ENCODE assay signal across 1 cellular context in the genomic region with DNA sequence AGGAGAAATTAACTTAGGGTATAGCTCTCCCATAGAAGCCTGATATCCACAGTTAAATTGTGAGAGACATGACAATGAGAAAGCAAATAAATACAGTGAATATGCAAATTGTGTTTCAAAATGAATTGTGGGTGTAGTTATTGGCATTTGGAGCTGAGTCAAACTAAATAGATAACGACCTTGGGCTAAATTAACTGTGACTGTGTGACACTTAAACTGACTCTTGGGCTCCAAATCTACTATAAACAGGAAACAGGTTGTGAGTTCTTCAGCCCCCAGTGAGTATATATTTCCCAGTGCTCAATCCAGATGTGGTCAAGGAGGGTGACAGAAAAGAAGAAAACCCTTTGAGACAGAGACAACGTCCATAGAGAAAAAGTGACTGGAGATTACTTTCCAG.
TF ChIP-seq lines count a peak whose summit lies in the region.

No MANE protein-coding gene starts in this region.

TF ChIP-seq in K562, 482 proteins besides CTCF, POLR2A, EP300 and RAD21 (continued from another document and continues in another):
- no peak for TF ChIP-seq RFX1 (IDR thresholded peaks at IDR 0.05)
- no peak for TF ChIP-seq ZNF3 (CRISPR knock-in tag; IDR thresholded peaks at IDR 0.05)
- TF ChIP-seq RBM22 (IDR thresholded peaks at IDR 0.05; ENCODE audit: low read depth, low read length, poor library complexity, severe bottlenecking): no peak
- no peak for TF ChIP-seq ZNF76 (CRISPR knock-in tag; IDR thresholded peaks at IDR 0.05; ENCODE audit: borderline replicate concordance)
- TF ChIP-seq TSC22D4 (tag; IDR thresholded peaks at IDR 0.05): no peak
- peak; percentile 47; the same call in 1 of the 2 replicates for TF ChIP-seq NFE2 (IDR thresholded peaks at IDR 0.05; ENCODE audit: low read depth)
- no peak for TF ChIP-seq SIX5 (IDR thresholded peaks at IDR 0.05; ENCODE audit: borderline replicate concordance in 1 of 2, insufficient read depth in 1 of 2, low read depth in 1 of 2, low read length in 2 of 2)
- TF ChIP-seq, protein P1, sequence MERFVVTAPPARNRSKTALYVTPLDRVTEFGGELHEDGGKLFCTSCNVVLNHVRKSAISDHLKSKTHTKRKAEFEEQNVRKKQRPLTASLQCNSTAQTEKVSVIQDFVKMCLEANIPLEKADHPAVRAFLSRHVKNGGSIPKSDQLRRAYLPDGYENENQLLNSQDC (CRISPR knock-in tag; IDR thresholded peaks at IDR 0.05): no peak
- no peak for TF ChIP-seq NR1H2 (CRISPR knock-in tag; IDR thresholded peaks at IDR 0.05)
- TF ChIP-seq, protein P2, sequence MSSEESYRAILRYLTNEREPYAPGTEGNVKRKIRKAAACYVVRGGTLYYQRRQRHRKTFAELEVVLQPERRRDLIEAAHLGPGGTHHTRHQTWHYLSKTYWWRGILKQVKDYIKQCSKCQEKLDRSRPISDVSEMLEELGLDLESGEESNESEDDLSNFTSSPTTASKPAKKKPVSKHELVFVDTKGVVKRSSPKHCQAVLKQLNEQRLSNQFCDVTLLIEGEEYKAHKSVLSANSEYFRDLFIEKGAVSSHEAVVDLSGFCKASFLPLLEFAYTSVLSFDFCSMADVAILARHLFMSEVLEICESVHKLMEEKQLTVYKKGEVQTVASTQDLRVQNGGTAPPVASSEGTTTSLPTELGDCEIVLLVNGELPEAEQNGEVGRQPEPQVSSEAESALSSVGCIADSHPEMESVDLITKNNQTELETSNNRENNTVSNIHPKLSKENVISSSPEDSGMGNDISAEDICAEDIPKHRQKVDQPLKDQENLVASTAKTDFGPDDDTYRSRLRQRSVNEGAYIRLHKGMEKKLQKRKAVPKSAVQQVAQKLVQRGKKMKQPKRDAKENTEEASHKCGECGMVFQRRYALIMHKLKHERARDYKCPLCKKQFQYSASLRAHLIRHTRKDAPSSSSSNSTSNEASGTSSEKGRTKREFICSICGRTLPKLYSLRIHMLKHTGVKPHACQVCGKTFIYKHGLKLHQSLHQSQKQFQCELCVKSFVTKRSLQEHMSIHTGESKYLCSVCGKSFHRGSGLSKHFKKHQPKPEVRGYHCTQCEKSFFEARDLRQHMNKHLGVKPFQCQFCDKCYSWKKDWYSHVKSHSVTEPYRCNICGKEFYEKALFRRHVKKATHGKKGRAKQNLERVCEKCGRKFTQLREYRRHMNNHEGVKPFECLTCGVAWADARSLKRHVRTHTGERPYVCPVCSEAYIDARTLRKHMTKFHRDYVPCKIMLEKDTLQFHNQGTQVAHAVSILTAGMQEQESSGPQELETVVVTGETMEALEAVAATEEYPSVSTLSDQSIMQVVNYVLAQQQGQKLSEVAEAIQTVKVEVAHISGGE (CRISPR knock-in tag; IDR thresholded peaks at IDR 0.05): 0 out of 6 replicates have a peak, but pooled peaks of 1 of the 3 experiments have one; percentile 7
- no peak for TF ChIP-seq POLR3A (IDR thresholded peaks at IDR 0.05; ENCODE audit: borderline replicate concordance, extremely low read depth, insufficient read depth, insufficient read length)
- TF ChIP-seq MTA3 (IDR thresholded peaks at IDR 0.05; ENCODE audit: borderline replicate concordance): no peak
- TF ChIP-seq ILK (tag; IDR thresholded peaks at IDR 0.05; ENCODE audit: borderline replicate concordance, low read depth): no peak
- TF ChIP-seq HNRNPH1 (optimal IDR thresholded peaks at IDR 0.05; ENCODE audit: low read depth, low read length): no peak
- no peak for TF ChIP-seq PBX2 (CRISPR knock-in tag; IDR thresholded peaks at IDR 0.05; ENCODE audit: low read depth)
- peak; percentile 23; the same call in 1 of the 2 replicates for TF ChIP-seq PBX2 (tag; conservative IDR thresholded peaks at IDR 0.05; ENCODE audit: low read depth)
- no peak for TF ChIP-seq E2F1 (CRISPR knock-in tag; IDR thresholded peaks at IDR 0.05)
- no peak for TF ChIP-seq SAFB (IDR thresholded peaks at IDR 0.05; ENCODE audit: borderline replicate concordance, low read depth, low read length)
- TF ChIP-seq ZNF197 (CRISPR knock-in tag; IDR thresholded peaks at IDR 0.05; ENCODE audit: low read depth): no peak
- TF ChIP-seq, protein P3, sequence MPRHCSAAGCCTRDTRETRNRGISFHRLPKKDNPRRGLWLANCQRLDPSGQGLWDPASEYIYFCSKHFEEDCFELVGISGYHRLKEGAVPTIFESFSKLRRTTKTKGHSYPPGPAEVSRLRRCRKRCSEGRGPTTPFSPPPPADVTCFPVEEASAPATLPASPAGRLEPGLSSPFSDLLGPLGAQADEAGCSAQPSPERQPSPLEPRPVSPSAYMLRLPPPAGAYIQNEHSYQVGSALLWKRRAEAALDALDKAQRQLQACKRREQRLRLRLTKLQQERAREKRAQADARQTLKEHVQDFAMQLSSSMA (CRISPR knock-in tag; IDR thresholded peaks at IDR 0.05): no peak
- no peak for TF ChIP-seq BCL6 (CRISPR knock-in tag; IDR thresholded peaks at IDR 0.05)
- TF ChIP-seq TEAD4 (IDR thresholded peaks at IDR 0.05; ENCODE audit: low read length): peak; percentile 56; the same call in 1 of the 2 replicates
- TF ChIP-seq TEAD4 (CRISPR knock-in tag; IDR thresholded peaks at IDR 0.05; ENCODE audit: borderline replicate concordance): no peak
- TF ChIP-seq ZNF778 (CRISPR knock-in tag; IDR thresholded peaks at IDR 0.05): no peak
- TF ChIP-seq ZNF561 (CRISPR knock-in tag; conservative IDR thresholded peaks at IDR 0.05): no peak
- no peak for TF ChIP-seq FOXP4 (CRISPR knock-in tag; IDR thresholded peaks at IDR 0.05; ENCODE audit: borderline replicate concordance)
- no peak for TF ChIP-seq NEUROD1 (IDR thresholded peaks at IDR 0.05; ENCODE audit: borderline replicate concordance, low read depth, low read length, partially characterized antibody)
- TF ChIP-seq MECOM (CRISPR knock-in tag; IDR thresholded peaks at IDR 0.05): no peak
- peak; percentile 65 for TF ChIP-seq CBFA2T3 (IDR thresholded peaks at IDR 0.05)
- TF ChIP-seq NCOR1 (IDR thresholded peaks at IDR 0.05): 0 out of 2 replicates have a peak, but pooled peaks have one; percentile 14
- TF ChIP-seq ETV1 (tag; conservative IDR thresholded peaks at IDR 0.05; ENCODE audit: low read depth): peak; percentile 44; the same call in 1 of the 2 replicates
- peak; percentile 62 for TF ChIP-seq DPF2 (IDR thresholded peaks at IDR 0.05)
- no peak for TF ChIP-seq ARID3B (CRISPR knock-in tag; IDR thresholded peaks at IDR 0.05; ENCODE audit: borderline replicate concordance)
- no peak for TF ChIP-seq ZNF121 (CRISPR knock-in tag; conservative IDR thresholded peaks at IDR 0.05)
- TF ChIP-seq ZNF175 (CRISPR knock-in tag; IDR thresholded peaks at IDR 0.05; ENCODE audit: low read depth): no peak
- peak; percentile 63; the same call in 1 of the 2 replicates for TF ChIP-seq JUND (IDR thresholded peaks at IDR 0.05; ENCODE audit: borderline replicate concordance, low read depth, low read length)
- peak; percentile 23; the same call in 1 of the 3 replicates for TF ChIP-seq JUND (tag; IDR thresholded peaks at IDR 0.05; ENCODE audit: borderline replicate concordance, low read depth, low read length)
- no peak for TF ChIP-seq RAD51 (IDR thresholded peaks at IDR 0.05; ENCODE audit: borderline replicate concordance, low read depth)
- no peak for TF ChIP-seq HNRNPLL (IDR thresholded peaks at IDR 0.05; ENCODE audit: low read depth, low read length, poor library complexity, severe bottlenecking)
- peak; percentile 26; the same call in 1 of the 2 replicates for TF ChIP-seq MAFG (tag; conservative IDR thresholded peaks at IDR 0.05)
- no peak for TF ChIP-seq SP1 (CRISPR knock-in tag; IDR thresholded peaks at IDR 0.05)
- TF ChIP-seq XRCC4 (IDR thresholded peaks at IDR 0.05; ENCODE audit: extremely low read depth, insufficient read depth, insufficient read length): no peak
- TF ChIP-seq FOSL1 (tag; conservative IDR thresholded peaks at IDR 0.05): peak; percentile 44; the same call in 1 of the 2 replicates
- TF ChIP-seq ZNF583 (CRISPR knock-in tag; IDR thresholded peaks at IDR 0.05): no peak
- no peak for TF ChIP-seq ZBTB5 (IDR thresholded peaks at IDR 0.05)
- no peak for TF ChIP-seq HDAC2 (IDR thresholded peaks at IDR 0.05)
- TF ChIP-seq ZC3H4 (CRISPR knock-in tag; IDR thresholded peaks at IDR 0.05; ENCODE audit: borderline replicate concordance): no peak
- TF ChIP-seq, protein P4, sequence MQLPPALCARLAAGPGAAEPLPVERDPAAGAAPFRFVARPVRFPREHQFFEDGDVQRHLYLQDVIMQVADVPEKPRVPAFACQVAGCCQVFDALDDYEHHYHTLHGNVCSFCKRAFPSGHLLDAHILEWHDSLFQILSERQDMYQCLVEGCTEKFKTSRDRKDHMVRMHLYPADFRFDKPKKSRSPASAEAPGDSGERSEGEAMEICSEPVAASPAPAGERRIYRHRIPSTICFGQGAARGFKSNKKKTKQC (CRISPR knock-in tag; IDR thresholded peaks at IDR 0.05): no peak
- no peak for TF ChIP-seq TGIF2 (CRISPR knock-in tag; IDR thresholded peaks at IDR 0.05)
- TF ChIP-seq ARID1B (IDR thresholded peaks at IDR 0.05): peak; percentile 70
- no peak for TF ChIP-seq CREBBP (IDR thresholded peaks at IDR 0.05; ENCODE audit: low read depth, low read length)
- TF ChIP-seq ZNF507 (tag; conservative IDR thresholded peaks at IDR 0.05): no peak
- TF ChIP-seq, protein P5, sequence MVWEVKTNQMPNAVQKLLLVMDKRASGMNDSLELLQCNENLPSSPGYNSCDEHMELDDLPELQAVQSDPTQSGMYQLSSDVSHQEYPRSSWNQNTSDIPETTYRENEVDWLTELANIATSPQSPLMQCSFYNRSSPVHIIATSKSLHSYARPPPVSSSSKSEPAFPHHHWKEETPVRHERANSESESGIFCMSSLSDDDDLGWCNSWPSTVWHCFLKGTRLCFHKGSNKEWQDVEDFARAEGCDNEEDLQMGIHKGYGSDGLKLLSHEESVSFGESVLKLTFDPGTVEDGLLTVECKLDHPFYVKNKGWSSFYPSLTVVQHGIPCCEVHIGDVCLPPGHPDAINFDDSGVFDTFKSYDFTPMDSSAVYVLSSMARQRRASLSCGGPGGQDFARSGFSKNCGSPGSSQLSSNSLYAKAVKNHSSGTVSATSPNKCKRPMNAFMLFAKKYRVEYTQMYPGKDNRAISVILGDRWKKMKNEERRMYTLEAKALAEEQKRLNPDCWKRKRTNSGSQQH (CRISPR knock-in tag; IDR thresholded peaks at IDR 0.05): no peak
